In genomic region chr22:20015971-20016733, GRCh38 we compare ENCODE assay signal across 8 cellular contexts. TPM values are rescaled to one million over a fixed set of nuclear protein-coding genes. Genes with fewer than 3 reads are reported as not detected.
DNase-seq lines count a peak whose midpoint lies in the region; ATAC-seq and TF ChIP-seq lines count a peak whose summit lies in the region.

No MANE protein-coding gene starts in this region.

- CTCF ChIA-PET in MCF 10A (lab: Yijun Ruan, JAX): interaction anchor here (1.9 kb wide), 1 partner anchor 44 kb away, joined by 3 read pairs; no protein-coding TSS in a partner anchor

- H3K9me3 ChIP-seq in liver (ENCODE audit: control insufficient read depth in 4 of 4, low read length in 3 of 4) (no peaks in the 10 kb centered on the region), suprapubic skin (no peaks in the 10 kb centered on the region)

- no peak for TF ChIP-seq EP300 in suprapubic skin (IDR thresholded peaks at IDR 0.05)

- H3K27me3 Mint-ChIP-seq in MCF 10A (ENCODE audit: insufficient read depth, unreplicated experiment): no peaks in the 10 kb centered on the region

- H3K9ac ChIP-seq in liver (ENCODE audit: low read depth in 1 of 2, low read length in 2 of 2): peak overlapping the region in 1 of 2 donors; percentile 49

- peak overlapping the region; percentile 80 for H3K4me3 Mint-ChIP-seq in MCF 10A (ENCODE audit: unreplicated experiment)

- H3K4me3 ChIP-seq in GM06990 (replicated peaks; ENCODE audit: low read depth, low read length): peak overlapping the region; percentile 70
- peak overlapping the region; percentile 44 to 83 (median 76) for H3K4me3 ChIP-seq in liver (ENCODE audit: low read depth in 1 of 3, low read length in 3 of 3)
- peak overlapping the region; percentile 85 for H3K4me3 ChIP-seq in suprapubic skin

- peaks cover 6% of the 10 kb centered on the region for H3K4me1 Mint-ChIP-seq in MCF 10A (ENCODE audit: insufficient read depth, unreplicated experiment)

- H3K36me3 ChIP-seq in GM06990 (ENCODE audit: control insufficient read depth, insufficient read depth, low read length): no peaks in the 10 kb centered on the region
- H3K36me3 ChIP-seq in liver (ENCODE audit: control insufficient read depth in 4 of 4, insufficient read depth in 3 of 4, low read depth in 1 of 4, low read length in 3 of 4): no peaks in the 10 kb centered on the region
- no peaks in the 10 kb centered on the region for H3K36me3 ChIP-seq in suprapubic skin

- no peak for ATAC-seq in GM21825 (IDR thresholded peaks at IDR 0.05; ENCODE audit: unreplicated experiment)

- H3K27ac ChIP-seq in liver (ENCODE audit: low read depth in 1 of 2, low read length in 2 of 2) (peak overlapping the region in 1 of 2 donors; percentile 23), suprapubic skin (no peak overlapping the region)

- TF ChIP-seq RAD21 in liver (IDR thresholded peaks at IDR 0.05): no peak

- 2% methylated on average over 101 of the region's 101 CpGs for WGBS in liver
- WGBS in suprapubic skin: 5% methylated on average over 8 of the region's 101 CpGs

- BruUV-seq in MCF 10A (replicated peaks; lab: Mats Ljungman, UMichigan): no TSS peak

- POLR2A ChIA-PET in MCF 10A (lab: Yijun Ruan, JAX): interaction anchor here (0.6 kb wide), 2 partner anchors 14 to 833 kb away, joined by 4 to 5 read pairs; no protein-coding TSS in a partner anchor

- H3K4me1 ChIP-seq in liver (ENCODE audit: control insufficient read depth in 4 of 4, insufficient read depth in 4 of 4, low read length in 3 of 4): peaks cover 5 to 48% (median 31%) of the 10 kb centered on the region in 4 donors
- peaks cover 32% of the 10 kb centered on the region for H3K4me1 ChIP-seq in suprapubic skin

- H3K27ac Mint-ChIP-seq in MCF 10A (ENCODE audit: low read depth, unreplicated experiment): no peak overlapping the region

- TF ChIP-seq POLR2A in suprapubic skin (IDR thresholded peaks at IDR 0.05): no peak

- intact Hi-C loops in MCF 10A (cut with micrococcal nuclease): no loop called here

- no peaks in the 10 kb centered on the region for H3K27me3 ChIP-seq in GM06990 (replicated peaks; ENCODE audit: control insufficient read depth, insufficient read depth, low read length)
- no peaks in the 10 kb centered on the region for H3K27me3 ChIP-seq in liver (ENCODE audit: control insufficient read depth in 4 of 4, insufficient read depth in 4 of 4, low read length in 3 of 4)
- no peaks in the 10 kb centered on the region for H3K27me3 ChIP-seq in suprapubic skin

- H3K36me3 Mint-ChIP-seq in MCF 10A (ENCODE audit: insufficient read depth, unreplicated experiment): peaks cover 7% of the 10 kb centered on the region

- no peaks in the 10 kb centered on the region for H3K9me3 Mint-ChIP-seq in MCF 10A (ENCODE audit: unreplicated experiment)

- no peak for DNase-seq in GM06990 (ENCODE audit: extremely low read depth, insufficient read length)
- DNase-seq in NCI-H1105 treated with DMSO at 0.1 percent for 48 hours (lab: John Stamatoyannopoulos, UW): peak; percentile 16
- DNase-seq in MCF 10A (ENCODE audit: unreplicated experiment): no peak
- no peak for DNase-seq in suprapubic skin (ENCODE audit: low spot score in 2 of 2)
- DNase-seq in AG08396 (ENCODE audit: low spot score): no peak
- no peak for DNase-seq in cerebellar nuclear complex (lab: John Stamatoyannopoulos, UW)

- TF ChIP-seq CTCF in GM06990 (IDR thresholded peaks at IDR 0.05; ENCODE audit: insufficient read depth, low read length, poor library complexity, severe bottlenecking) (no peak), MCF 10A (IDR thresholded peaks at IDR 0.05; ENCODE audit: unreplicated experiment) (no peak), liver (IDR thresholded peaks at IDR 0.05; ENCODE audit: low read depth, low read length, missing input control) (no peak), suprapubic skin (IDR thresholded peaks at IDR 0.05) (no peak)

TF ChIP-seq in liver, 16 proteins besides CTCF, POLR2A, EP300 and RAD21:
- TF ChIP-seq REST (IDR thresholded peaks at IDR 0.05) (no peak), RXRA (IDR thresholded peaks at IDR 0.05) (no peak), GABPA (IDR thresholded peaks at IDR 0.05 in 1 of 2, conservative IDR thresholded peaks at IDR 0.05 in 1 of 2) (no peak), EGR1 (IDR thresholded peaks at IDR 0.05; ENCODE audit: low read depth in 2 of 2) (no peak), ATF3 (IDR thresholded peaks at IDR 0.05) (no peak), FOXA2 (IDR thresholded peaks at IDR 0.05) (no peak), TAF1 (conservative IDR thresholded peaks at IDR 0.05) (no peak), SP1 (IDR thresholded peaks at IDR 0.05) (no peak), YY1 (IDR thresholded peaks at IDR 0.05) (no peak)
- TF ChIP-seq, protein P1, sequence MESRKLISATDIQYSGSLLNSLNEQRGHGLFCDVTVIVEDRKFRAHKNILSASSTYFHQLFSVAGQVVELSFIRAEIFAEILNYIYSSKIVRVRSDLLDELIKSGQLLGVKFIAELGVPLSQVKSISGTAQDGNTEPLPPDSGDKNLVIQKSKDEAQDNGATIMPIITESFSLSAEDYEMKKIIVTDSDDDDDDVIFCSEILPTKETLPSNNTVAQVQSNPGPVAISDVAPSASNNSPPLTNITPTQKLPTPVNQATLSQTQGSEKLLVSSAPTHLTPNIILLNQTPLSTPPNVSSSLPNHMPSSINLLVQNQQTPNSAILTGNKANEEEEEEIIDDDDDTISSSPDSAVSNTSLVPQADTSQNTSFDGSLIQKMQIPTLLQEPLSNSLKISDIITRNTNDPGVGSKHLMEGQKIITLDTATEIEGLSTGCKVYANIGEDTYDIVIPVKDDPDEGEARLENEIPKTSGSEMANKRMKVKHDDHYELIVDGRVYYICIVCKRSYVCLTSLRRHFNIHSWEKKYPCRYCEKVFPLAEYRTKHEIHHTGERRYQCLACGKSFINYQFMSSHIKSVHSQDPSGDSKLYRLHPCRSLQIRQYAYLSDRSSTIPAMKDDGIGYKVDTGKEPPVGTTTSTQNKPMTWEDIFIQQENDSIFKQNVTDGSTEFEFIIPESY (IDR thresholded peaks at IDR 0.05): no peak
- TF ChIP-seq, protein P2, sequence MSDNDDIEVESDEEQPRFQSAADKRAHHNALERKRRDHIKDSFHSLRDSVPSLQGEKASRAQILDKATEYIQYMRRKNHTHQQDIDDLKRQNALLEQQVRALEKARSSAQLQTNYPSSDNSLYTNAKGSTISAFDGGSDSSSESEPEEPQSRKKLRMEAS (IDR thresholded peaks at IDR 0.05): no peak

RNA-seq across cellular contexts. Expression of gene ARVCF, which starts 0.5 kb away (rescaled TPM):
- total RNA-seq in MCF 10A (2022) (7.5 and 11.8 TPM in 2 replicates), liver (10 to 100 TPM; 41.6 to 48.8 TPM), suprapubic skin (10 to 100 TPM; 22.9 to 38.4 (median 26.0) TPM)
- polyA plus RNA-seq in liver: 10 to 100 TPM in 1 of 2 donors, 1 to 10 TPM in 1; 3.8 to 10.6 TPM

RNA-seq across cellular contexts. Expression of gene TANGO2, which starts 4.8 kb away (rescaled TPM):
- total RNA-seq in MCF 10A (2022): 13.9 and 16.0 TPM in 2 replicates
- total RNA-seq in liver: 100 to 1,000 TPM in 1 of 2 donors, 10 to 100 TPM in 1; 20.5 to 153 TPM
- 10 to 100 TPM; 10.8 to 11.7 TPM for polyA plus RNA-seq in liver
- 10 to 100 TPM; 23.1 to 31.9 (median 26.8) TPM for total RNA-seq in suprapubic skin
